ENCODE assay signal across 30 cellular contexts in the genomic region with DNA sequence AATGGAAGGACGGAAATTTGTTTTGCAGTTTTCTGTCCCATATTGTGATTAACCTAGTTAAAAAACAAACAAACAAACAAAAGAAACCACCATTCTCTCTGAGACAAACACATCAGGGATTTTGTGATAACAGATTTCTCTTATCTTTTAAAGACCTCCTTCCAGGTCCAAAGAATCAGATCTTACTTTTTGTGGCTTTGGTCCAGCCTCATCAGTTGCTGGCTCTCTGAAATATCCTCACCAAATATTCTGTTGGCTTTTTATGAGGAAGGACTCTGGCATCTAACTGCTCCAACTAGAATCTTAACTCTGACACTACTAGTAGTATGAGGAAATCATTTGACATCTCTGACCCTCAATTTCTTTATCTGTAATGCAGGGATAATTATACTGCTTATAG.
"Had no signal": no experiment of that assay in that cellular context is flagged by ENCODE, and none has a peak within 500 bp of the region (broad histone marks: within the 10 kb centered on the region; RNA-seq: fewer than 3 reads in every experiment).

No MANE protein-coding gene starts in this region.

- H3K27me3 ChIP-seq: heart left ventricle, neural progenitor cell, neutrophil, right atrium auricular region, right lobe of liver, suprapubic skin, tibial artery, upper lobe of right lung had no signal

- ATAC-seq: heart left ventricle; left colon; mucosa of descending colon; naive thymus-derived CD4-positive, alpha-beta T cell; natural killer cell treated with Interleukin-12 subunit alpha and Interleukin-12 subunit beta and Interleukin-15 and Interleukin-18, amount 100 ng/mL, for 72 hours; right lobe of liver; stimulated activated effector memory CD8-positive, alpha-beta T cell treated with anti-CD3 and anti-CD28 coated beads, Interleukin-12 subunit alpha, Interleukin-12 subunit beta, amount 100 ng/mL, for 72 hours; upper lobe of right lung had no signal

- H2AFZ ChIP-seq: neural progenitor cell, parathyroid adenoma had no signal

- DNase-seq: heart left ventricle; hypothalamus; immature natural killer cell; kidney; left colon; left ventricle myocardium inferior; midbrain; mucosa of descending colon; naive thymus-derived CD4-positive, alpha-beta T cell; occipital lobe; right lobe of liver; stimulated activated CD4-positive, alpha-beta T cell treated with anti-CD3 and anti-CD28 coated beads, Interleukin-12 subunit alpha, Interleukin-12 subunit beta, amount 100 ng/mL, for 4 hours; stimulated activated CD4-positive, alpha-beta T cell treated with anti-CD3 and anti-CD28 coated beads, Interleukin-15, amount 100 ng/mL, for 24 hours; stimulated activated CD4-positive, alpha-beta T cell treated with anti-CD3 and anti-CD28 coated beads, Interleukin-4, amount 100 ng/mL, for 24 hours; stimulated activated naive CD4-positive, alpha-beta T cell; tibial artery; trophoblast cell; upper lobe of right lung had no signal

- H3K27me3 Mint-ChIP-seq: naive thymus-derived CD4-positive, alpha-beta T cell; natural killer cell treated with Interleukin-12 subunit alpha and Interleukin-12 subunit beta and Interleukin-15 and Interleukin-18, amount 100 ng/mL, for 72 hours; stimulated activated naive CD8-positive, alpha-beta T cell treated with anti-CD3 and anti-CD28 coated beads, Interleukin-15, Interleukin-2, amounts not matched to agents 100 ng/mL and 50 ng/mL, for 24 hours had no signal

- H3K4me3 ChIP-seq: heart left ventricle, left ventricle myocardium inferior, lung, mucosa of descending colon, neural progenitor cell, right atrium auricular region, right lobe of liver, suprapubic skin, thoracic aorta, tibial artery, upper lobe of right lung had no signal

- H3K4me2 ChIP-seq: neural progenitor cell had no signal

- FAIRE-seq: islet of Langerhans, urothelium cell line had no signal

- H3K27ac ChIP-seq: heart left ventricle, left ventricle myocardium inferior, neural progenitor cell, neutrophil, parathyroid adenoma, right atrium auricular region, right lobe of liver, suprapubic skin, thoracic aorta, tibial artery, upper lobe of right lung had no signal

- H3K9ac ChIP-seq: neural progenitor cell, parathyroid adenoma had no signal

- H3K4me3 Mint-ChIP-seq: immature natural killer cell; naive thymus-derived CD4-positive, alpha-beta T cell; natural killer cell treated with Interleukin-12 subunit alpha and Interleukin-12 subunit beta and Interleukin-15 and Interleukin-18, amount 100 ng/mL, for 72 hours; neural progenitor cell; stimulated activated effector memory CD8-positive, alpha-beta T cell treated with anti-CD3 and anti-CD28 coated beads, Interleukin-12 subunit alpha, Interleukin-12 subunit beta, amount 100 ng/mL, for 72 hours; stimulated activated naive CD8-positive, alpha-beta T cell treated with anti-CD3 and anti-CD28 coated beads, Interleukin-15, Interleukin-2, amounts not matched to agents 100 ng/mL and 50 ng/mL, for 24 hours had no signal

- H3K27ac Mint-ChIP-seq: immature natural killer cell; natural killer cell treated with Interleukin-12 subunit alpha and Interleukin-12 subunit beta and Interleukin-15 and Interleukin-18, amount 100 ng/mL, for 72 hours; neural progenitor cell; stimulated activated effector memory CD8-positive, alpha-beta T cell treated with anti-CD3 and anti-CD28 coated beads, Interleukin-12 subunit alpha, Interleukin-12 subunit beta, amount 100 ng/mL, for 72 hours; stimulated activated naive CD8-positive, alpha-beta T cell treated with anti-CD3 and anti-CD28 coated beads, Interleukin-15, Interleukin-2, amounts not matched to agents 100 ng/mL and 50 ng/mL, for 24 hours had no signal

- H3K9me3 ChIP-seq: heart left ventricle, left ventricle myocardium inferior, mucosa of descending colon, neutrophil, right atrium auricular region, right lobe of liver, suprapubic skin, thoracic aorta, tibial artery, upper lobe of right lung had no signal
